In the genomic region with DNA sequence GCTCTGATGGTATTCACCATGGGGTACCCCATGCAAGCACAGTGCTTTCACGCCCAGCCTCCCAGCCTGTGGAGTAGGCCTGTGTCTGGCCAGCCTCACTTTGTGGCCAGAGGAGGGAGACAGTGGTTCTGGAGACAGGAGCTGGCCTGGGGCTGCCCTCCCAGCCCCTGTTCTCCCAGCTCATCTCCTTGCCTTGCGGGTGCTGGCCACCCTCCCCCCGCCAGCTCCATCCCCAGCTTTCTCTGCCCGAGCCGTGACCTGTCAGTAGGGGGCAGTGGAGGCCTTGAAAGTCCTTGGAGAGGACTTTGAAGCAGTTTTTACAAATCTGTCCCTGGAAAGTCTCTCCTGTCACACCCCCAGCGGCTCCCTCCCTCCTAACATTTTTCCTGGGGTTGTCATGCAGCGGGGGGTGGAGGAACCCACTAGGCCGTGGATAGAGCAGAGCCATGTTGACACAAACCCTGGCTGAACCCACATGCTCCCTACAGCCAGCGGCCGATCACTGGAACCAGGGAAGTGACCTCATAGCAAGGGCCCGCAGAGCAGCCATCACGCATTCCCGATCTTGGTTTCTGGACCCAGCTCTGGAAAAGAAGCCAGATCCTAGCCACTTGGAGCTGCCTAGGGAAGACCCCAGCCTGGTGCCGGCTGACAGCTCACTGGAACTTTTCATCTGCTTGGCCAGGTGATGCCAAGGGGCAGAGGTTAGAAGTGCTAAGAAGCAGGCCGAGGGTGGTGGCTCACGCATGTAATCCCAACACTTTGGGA, we compare ENCODE assay signal across 8 cellular contexts.
A peak's percentile ranks its signal among the peaks of the same experiment; 100 is the strongest.
DNase-seq lines count a peak whose midpoint lies in the region; ATAC-seq and TF ChIP-seq lines count a peak whose summit lies in the region.

No MANE protein-coding gene starts in this region.

- no peak overlapping the region for H2BK120ac ChIP-seq in neuronal stem cell (ENCODE audit: low read depth, low read length)

- peaks cover 95% of the 10 kb centered on the region for H3K79me2 ChIP-seq in GM23248 (ENCODE audit: insufficient read depth)

- no peak overlapping the region for H3K14ac ChIP-seq in neuronal stem cell (ENCODE audit: low read length)

- BruUV-seq in Panc1 (replicated peaks; lab: Mats Ljungman, UMichigan) = no TSS peak

- no peak overlapping the region for H3K4me3 ChIP-seq in GM23248
- H3K4me3 ChIP-seq in Panc1 (ENCODE audit: low read depth in 2 of 2, low read length in 2 of 2) = no peak overlapping the region
- no peak overlapping the region for H3K4me3 ChIP-seq in neuronal stem cell (ENCODE audit: low read length in 2 of 2)

- in situ Hi-C loops in GM23248 (cut with MboI) (no loop called here), Panc1 (cut with HindIII; ENCODE audit: low pct_unique_long_range_greater_than_20kb, low sequenced_read_pairs) (no loop called here)

- H3K36me3 ChIP-seq in GM23248 (ENCODE audit: low read depth) (no peaks in the 10 kb centered on the region), Panc1 (ENCODE audit: control insufficient read depth, insufficient read depth, low read length) (no peaks in the 10 kb centered on the region), neuronal stem cell (replicated peaks in 1 of 2; ENCODE audit: control insufficient read depth in 2 of 2, insufficient read depth in 2 of 2, low read length in 2 of 2) (peaks cover 0 to 1% of the 10 kb centered on the region in 2 donors)

- peaks cover 32% of the 10 kb centered on the region for H3K79me1 ChIP-seq in neuronal stem cell (ENCODE audit: low read depth, low read length)

- DNase-seq in AML-193 (lab: John Stamatoyannopoulos, UW) = peak; percentile 58 to 67
- peak; percentile 99 for DNase-seq in GM23248
- no peak for DNase-seq in Panc1 (ENCODE audit: low read depth, low spot score)
- DNase-seq in activated T-helper 9 cell treated with anti-CD3 and anti-CD28 coated beads, Interleukin-2, amount 50 U/mL, for 16 hours (ENCODE audit: low read depth) = peak; percentile 75
- peak; percentile 94 for DNase-seq in fibroblast of the conjunctiva (ENCODE audit: low read depth)
- DNase-seq in neuronal stem cell (ENCODE audit: low spot score) = peak; percentile 84
- peak in 46 of 49 donors; percentile 26 to 89 (median 74) for DNase-seq in substantia nigra (lab: John Stamatoyannopoulos, UW)

- H4K91ac ChIP-seq in neuronal stem cell (ENCODE audit: low read depth, low read length, poor library complexity) = no peak overlapping the region

- peak; percentile 59 for ATAC-seq in Panc1
- no peak for ATAC-seq in GM21786 (IDR thresholded peaks at IDR 0.05; ENCODE audit: unreplicated experiment)

- H2AK5ac ChIP-seq in neuronal stem cell (ENCODE audit: low read depth, low read length) = peak overlapping the region; percentile 30

- no peaks in the 10 kb centered on the region for H3K9me2 ChIP-seq in GM23248 (ENCODE audit: insufficient read depth)

- H2BK15ac ChIP-seq in neuronal stem cell (ENCODE audit: low read length) = no peak overlapping the region

- POLR2A ChIA-PET in Panc1 (lab: Charles Lee) = interaction anchor here (0.7 to 1.0 kb wide), 2 partner anchors 22 to 63 kb away, joined by 3 read pairs; no protein-coding TSS in a partner anchor

- H3K27me3 ChIP-seq in GM23248 (replicated peaks; ENCODE audit: insufficient read depth) (no peaks in the 10 kb centered on the region), Panc1 (ENCODE audit: control insufficient read depth, insufficient read depth, low read length) (no peaks in the 10 kb centered on the region), neuronal stem cell (ENCODE audit: control insufficient read depth in 3 of 3, insufficient read depth in 3 of 3, low read depth in 1 of 3, low read length in 3 of 3) (no peaks in the 10 kb centered on the region)

- peaks cover 69% of the 10 kb centered on the region for H3K4me1 ChIP-seq in GM23248 (ENCODE audit: insufficient read depth)
- H3K4me1 ChIP-seq in Panc1 (ENCODE audit: control insufficient read depth, insufficient read depth, low read length) = peaks cover 72% of the 10 kb centered on the region
- H3K4me1 ChIP-seq in neuronal stem cell (ENCODE audit: control insufficient read depth in 2 of 2, insufficient read depth in 1 of 2, low read depth in 1 of 2, low read length in 2 of 2) = peaks cover 52 to 56% of the 10 kb centered on the region in 2 donors

- intact Hi-C loops in Panc1 (cut with micrococcal nuclease; ENCODE audit: unreplicated experiment) = loop anchor here (5.0 to 10.0 kb wide), 2 partner anchors 65 to 98 kb away; no protein-coding TSS in a partner anchor

- no peak overlapping the region for H2BK5ac ChIP-seq in neuronal stem cell (ENCODE audit: low read length)

- H4K8ac ChIP-seq in neuronal stem cell (ENCODE audit: low read depth, low read length) = no peak overlapping the region

- H3K23ac ChIP-seq in neuronal stem cell (ENCODE audit: low read depth, low read length, poor library complexity) = no peak overlapping the region

- no peak overlapping the region for H3K4ac ChIP-seq in neuronal stem cell (ENCODE audit: low read length)

- TF ChIP-seq CTCF in Panc1 (IDR thresholded peaks at IDR 0.05) = peak; percentile 93; the same call in 1 of the 2 replicates

- no peak overlapping the region for H2BK12ac ChIP-seq in neuronal stem cell (ENCODE audit: low read length)

- H3K9me3 ChIP-seq in GM23248 (ENCODE audit: low read depth) (no peaks in the 10 kb centered on the region), Panc1 (ENCODE audit: control insufficient read depth, insufficient read depth, low read depth, low read length) (no peaks in the 10 kb centered on the region), neuronal stem cell (replicated peaks in 1 of 2; ENCODE audit: control insufficient read depth in 2 of 2, insufficient read depth in 1 of 2, low read depth in 1 of 2, low read length in 2 of 2) (no peaks in the 10 kb centered on the region)

- H3K27ac ChIP-seq in GM23248 = peak overlapping the region; percentile 85
- H3K27ac ChIP-seq in Panc1 (ENCODE audit: low read length) = peak overlapping the region; percentile 72
- peak overlapping the region; percentile 7 for H3K27ac ChIP-seq in neuronal stem cell (replicated peaks; ENCODE audit: low read length)
- peak overlapping the region; percentile 40 for H3K27ac ChIP-seq in substantia nigra (ENCODE audit: low read depth, low read length, poor library complexity, severe bottlenecking)

- peaks cover 39% of the 10 kb centered on the region for H3F3A ChIP-seq in GM23248 (ENCODE audit: insufficient read depth)

- peak overlapping the region; percentile 40 for H3K18ac ChIP-seq in neuronal stem cell (ENCODE audit: low read length)

- H2AFZ ChIP-seq in GM23248 (no peak overlapping the region), neuronal stem cell (ENCODE audit: low read length) (no peak overlapping the region)

- CTCF ChIA-PET in Panc1 (lab: Charles Lee) = interaction anchor here (0.5 to 1.4 kb wide), 16 partner anchors 9 to 632 kb away, joined by 3 to 8 read pairs (median 4); no protein-coding TSS in a partner anchor

- H3K4me2 ChIP-seq in GM23248 (ENCODE audit: unreplicated experiment) (peak overlapping the region; percentile 40), neuronal stem cell (ENCODE audit: insufficient read depth, low read length, poor library complexity, severe bottlenecking) (no peak overlapping the region)

- H4K20me1 ChIP-seq in GM23248 (ENCODE audit: insufficient read depth) = peaks cover 6% of the 10 kb centered on the region; the same call in 1 of the 2 replicates

- H3K9ac ChIP-seq in GM23248 = peak overlapping the region; percentile 62
- no peak overlapping the region for H3K9ac ChIP-seq in neuronal stem cell (ENCODE audit: low read depth, low read length, poor library complexity)

- 11 to 14% methylated on average over 16 of the region's 16 CpGs for WGBS in GM23248 (ENCODE audit: low coverage in 1 of 2, low lambda C conversion rate in 2 of 2, missing lambda C conversion rate in 2 of 2), 2 experiments
- WGBS in neuronal stem cell (ENCODE audit: extremely low coverage in 2 of 2, insufficient read length in 2 of 2, insufficient replicate concordance in 1 of 2), 2 donors = no CpG with 5 or more reads among the region's 16 CpGs

Comparison
In these comparisons a context has a peak if more than half of its experiments do, and no peak if none do; other contexts are left out.
1. H3K27ac ChIP-seq: peak in every context shown above with its lines; median percentile 85 in GM23248; 72 in Panc1; 40 in substantia nigra; 7 in neuronal stem cell.